ENCODE assay signal across 29 cellular contexts in the genomic region with DNA sequence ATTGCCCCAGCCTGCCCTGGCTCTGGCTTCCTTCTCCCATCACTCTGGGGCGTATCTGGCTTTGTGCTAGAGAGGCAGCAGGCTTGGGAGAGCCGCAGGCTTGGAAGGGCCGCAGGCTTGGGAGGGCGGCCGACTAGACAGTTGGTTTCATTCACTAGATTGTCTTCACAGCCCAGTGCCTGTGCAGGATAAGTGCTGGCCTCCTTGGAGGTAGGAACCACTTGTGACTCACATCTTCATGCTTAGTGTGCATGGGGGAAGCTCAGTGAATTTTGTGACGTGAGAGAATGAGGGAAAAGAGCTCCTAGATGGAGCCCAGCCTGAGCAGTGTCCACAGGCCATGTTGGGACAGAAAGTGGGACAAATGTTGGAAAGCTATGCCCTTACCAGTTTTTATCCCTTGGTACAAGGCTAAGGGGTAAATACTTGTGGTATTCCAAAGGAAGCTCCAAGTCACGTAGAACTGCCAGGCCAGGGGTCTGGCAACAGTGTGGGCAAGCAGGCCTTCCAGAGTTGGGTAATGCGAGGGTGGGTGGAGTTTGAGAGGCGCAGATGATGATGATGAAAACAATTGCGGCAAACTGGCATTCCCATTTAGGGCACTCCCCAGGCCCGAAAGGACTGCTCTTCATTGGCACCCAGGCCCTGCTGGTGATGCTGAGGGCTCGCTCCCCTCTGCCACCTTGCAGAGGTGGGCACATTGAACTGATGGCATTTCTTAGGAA.
"Had no signal": no experiment of that assay in that cellular context is flagged by ENCODE, and none has a peak within 500 bp of the region (broad histone marks: within the 10 kb centered on the region; RNA-seq: fewer than 3 reads in every experiment).

No MANE protein-coding gene starts in this region.

- H3K27me3 ChIP-seq: ascending aorta, gastrocnemius medialis, neutrophil, testis had no signal

- ATAC-seq: gastrocnemius medialis; left lung; mucosa of descending colon; sciatic nerve; stimulated activated naive CD8-positive, alpha-beta T cell treated with anti-CD3 and anti-CD28 coated beads, Interleukin-15, Interleukin-2, amounts not matched to agents 100 U/mL and 50 U/mL, for 24 hours had no signal

- FAIRE-seq: kidney, urothelium cell line had no signal

- H3K36me3 ChIP-seq: ascending aorta, gastrocnemius medialis, heart left ventricle, left lung, neutrophil had no signal

- DNase-seq: activated CD4-positive, alpha-beta memory T cell treated with anti-CD3 and anti-CD28 coated beads for 36 hours; activated CD4-positive, alpha-beta T cell treated with anti-CD3 and anti-CD28 coated beads, Interleukin-2, amount 10 ng/mL, durations not matched to agents 24 days and 14 days; activated CD4-positive, CD25-positive, alpha-beta regulatory T cell treated with anti-CD3 and anti-CD28 coated beads, Interleukin-2, amount 50 U/mL, for 72 hours; activated CD8-positive, alpha-beta memory T cell treated with anti-CD3 and anti-CD28 coated beads, Interleukin-2, amount 50 U/mL, for 4 hours; activated gamma-delta T cell; activated naive CD4-positive, alpha-beta T cell treated with anti-CD3 and anti-CD28 coated beads, Interleukin-2, amount 10 ng/mL, durations not matched to agents 7 days and 5 days; activated naive CD8-positive, alpha-beta T cell treated with anti-CD3 and anti-CD28 coated beads, Interleukin-2, amount 10 ng/mL, durations not matched to agents 7 days and 5 days; activated T-cell treated with anti-CD3 and anti-CD28 coated beads, Interleukin-2, amount 50 U/mL, for 24 hours; dorsolateral prefrontal cortex; effector memory CD4-positive, alpha-beta T cell; gastrocnemius medialis; heart left ventricle; hypothalamus; immature natural killer cell; kidney; left lung; mucosa of descending colon; stimulated activated CD4-positive, alpha-beta T cell treated with anti-CD3 and anti-CD28 coated beads, Interleukin-12 subunit alpha, Interleukin-12 subunit beta, amount 100 ng/mL, for 4 hours; stimulated activated CD4-positive, alpha-beta T cell treated with anti-CD3 and anti-CD28 coated beads, Interleukin-4, amount 100 ng/mL, for 1 hour; stimulated activated naive CD8-positive, alpha-beta T cell treated with anti-CD3 and anti-CD28 coated beads, Interleukin-15, Interleukin-2, amounts not matched to agents 100 U/mL and 50 U/mL, for 24 hours; T-helper 9 cell; testis had no signal

- H3K4me3 ChIP-seq: ascending aorta, coronary artery, dorsolateral prefrontal cortex, gastrocnemius medialis, heart left ventricle, left lung, lung, mucosa of descending colon, skin epidermis had no signal
